8 cellular contexts compared by ENCODE assay signal in the genomic region with DNA sequence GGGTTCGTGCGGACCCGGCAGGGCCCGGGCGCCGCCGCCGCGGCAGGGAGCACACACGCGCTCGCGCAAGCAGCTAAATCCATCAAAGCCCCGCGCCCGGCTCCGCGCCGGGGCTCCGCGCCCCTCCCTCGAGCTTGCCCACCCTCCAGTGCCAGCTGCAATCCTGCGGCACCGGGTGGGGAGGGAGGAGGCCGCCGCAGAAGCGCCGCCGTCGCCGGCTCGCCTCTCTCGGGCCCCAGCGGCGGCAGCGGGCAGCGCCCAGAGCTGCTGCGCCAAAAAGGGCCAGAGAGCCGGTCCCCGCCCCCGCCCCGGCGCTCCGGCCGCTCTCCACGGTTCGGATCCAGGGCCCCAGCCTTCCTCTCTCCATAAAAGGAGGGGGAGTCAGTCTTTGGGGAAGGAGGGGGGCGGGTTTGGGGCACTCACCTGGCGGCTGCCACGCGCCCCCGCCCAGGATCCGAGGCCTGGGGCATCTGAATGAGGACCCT. TPM values are rescaled to one million over a fixed set of nuclear protein-coding genes. Genes with fewer than 3 reads are reported as not detected.
A peak's percentile ranks its signal among the peaks of the same experiment; 100 is the strongest.
DNase-seq lines count a peak whose midpoint lies in the region; ATAC-seq and TF ChIP-seq lines count a peak whose summit lies in the region.

No MANE protein-coding gene starts in this region.

- H3K27ac Mint-ChIP-seq in natural killer cell treated with Interleukin-12 subunit alpha and Interleukin-12 subunit beta and Interleukin-15 and Interleukin-18, amount 100 ng/mL, for 72 hours, result no peak overlapping the region

- TF ChIP-seq CTCF in VCaP (conservative IDR thresholded peaks at IDR 0.05) (peak; percentile 40; the same call in 1 of the 2 replicates), fibroblast of the aortic adventitia (IDR thresholded peaks at IDR 0.05; ENCODE audit: insufficient read depth, low read length) (peak; percentile 28)

- no peak overlapping the region for H3K4me3 Mint-ChIP-seq in natural killer cell treated with Interleukin-12 subunit alpha and Interleukin-12 subunit beta and Interleukin-15 and Interleukin-18, amount 100 ng/mL, for 72 hours

- H3K36me3 Mint-ChIP-seq in natural killer cell treated with Interleukin-12 subunit alpha and Interleukin-12 subunit beta and Interleukin-15 and Interleukin-18, amount 100 ng/mL, for 72 hours, result no peaks in the 10 kb centered on the region

- peak; percentile 4 to 29 for ATAC-seq in natural killer cell treated with Interleukin-12 subunit alpha and Interleukin-12 subunit beta and Interleukin-15 and Interleukin-18, amount 100 ng/mL, for 72 hours
- ATAC-seq in HG03439 (IDR thresholded peaks at IDR 0.05; ENCODE audit: unreplicated experiment), result no peak

- peak overlapping the region; percentile 94 for H3K27ac ChIP-seq in VCaP

- H3K4me3 ChIP-seq in fibroblast of the aortic adventitia (ENCODE audit: low read depth, low read length), result peak overlapping the region; percentile 55

- DNase-seq in D341Med (ENCODE audit: low spot score) (peak; percentile 78), HK-2 (ENCODE audit: unreplicated experiment) (peak; percentile 58), fibroblast of the aortic adventitia (ENCODE audit: low read depth) (peak; percentile 44), KG1 (lab: John Stamatoyannopoulos, UW) (no peak)
- no peak for DNase-seq in natural killer cell treated with Interleukin-12 subunit alpha and Interleukin-12 subunit beta and Interleukin-15 and Interleukin-18, amount 100 ng/mL, for 72 hours (ENCODE audit: low spot score)
- DNase-seq in effector CD4-positive, alpha-beta T cell, result no peak

- no peaks in the 10 kb centered on the region for H3K9me3 Mint-ChIP-seq in natural killer cell treated with Interleukin-12 subunit alpha and Interleukin-12 subunit beta and Interleukin-15 and Interleukin-18, amount 100 ng/mL, for 72 hours

- H3K4me1 Mint-ChIP-seq in natural killer cell treated with Interleukin-12 subunit alpha and Interleukin-12 subunit beta and Interleukin-15 and Interleukin-18, amount 100 ng/mL, for 72 hours (ENCODE audit: low read depth in 2 of 2), result peaks cover 0 to 4% of the 10 kb centered on the region in 2 donors

- H3K27me3 Mint-ChIP-seq in natural killer cell treated with Interleukin-12 subunit alpha and Interleukin-12 subunit beta and Interleukin-15 and Interleukin-18, amount 100 ng/mL, for 72 hours, result peaks cover 7 to 18% of the 10 kb centered on the region in 2 donors

RNA-seq across cellular contexts. Expression of a gene that starts 0.4 kb away (rescaled TPM):
- 4.1 and 20.3 TPM in 2 replicates for total RNA-seq in fibroblast of the aortic adventitia (ENCODE audit: low replicate concordance)
- 1 to 10 TPM; 1.3 to 5.0 TPM for total RNA-seq in natural killer cell treated with Interleukin-12 subunit alpha and Interleukin-12 subunit beta and Interleukin-15 and Interleukin-18, amount 100 ng/mL, for 72 hours

Comparison
In these comparisons a context has a peak if more than half of its experiments do, and no peak if none do; other contexts are left out.
1. DNase-seq: peak in D341Med (single experiment), HK-2 (single experiment) and fibroblast of the aortic adventitia (single experiment); none in natural killer cell treated with Interleukin-12 subunit alpha and Interleukin-12 subunit beta and Interleukin-15 and Interleukin-18, amount 100 ng/mL, for 72 hours (single experiment), effector CD4-positive, alpha-beta T cell (single experiment) and KG1 (single experiment).